ENCODE assay signal across 8 cellular contexts in the genomic region with DNA sequence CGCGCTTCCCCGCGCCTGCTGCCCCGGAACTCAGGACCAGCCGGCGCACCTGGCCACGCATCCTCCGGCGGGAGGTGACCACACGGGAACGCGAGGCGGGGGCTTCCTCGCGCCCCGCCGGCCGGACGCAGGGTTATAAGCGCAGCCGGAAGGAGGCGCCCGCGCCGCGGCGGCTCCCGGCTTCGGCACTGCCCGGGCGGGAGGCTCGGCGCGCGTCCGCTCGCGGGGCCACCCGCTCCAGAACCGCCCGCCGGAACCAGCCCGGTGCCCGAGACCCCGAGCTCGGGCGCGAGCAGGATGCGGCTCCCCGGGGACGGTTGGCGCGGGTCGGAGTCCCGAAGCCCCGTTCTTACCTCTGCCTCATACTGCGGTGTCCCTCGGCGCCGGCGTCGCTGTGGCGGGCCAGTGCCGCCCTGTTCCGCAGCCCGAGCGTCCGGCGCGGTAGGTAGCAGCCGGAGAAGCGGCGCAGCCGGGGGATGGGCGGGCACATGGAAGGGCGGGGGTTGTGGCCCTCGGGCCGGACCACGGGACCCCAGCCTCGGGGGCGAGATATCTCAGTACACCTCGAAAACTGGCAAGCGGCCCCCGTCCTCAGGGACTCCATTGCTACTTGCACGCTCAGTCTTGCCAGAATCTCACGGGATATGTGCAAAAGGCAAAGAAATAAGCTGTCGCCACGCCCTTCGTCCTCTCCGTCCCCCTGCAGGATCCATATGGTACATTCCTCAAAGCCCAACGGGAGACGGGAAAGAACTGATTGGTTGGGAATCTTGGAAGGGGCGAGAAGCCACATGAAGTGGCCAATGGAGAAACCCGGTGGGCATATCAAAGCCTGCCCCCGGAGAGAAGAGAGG.
DNase-seq lines count a peak whose midpoint lies in the region; ATAC-seq lines count a peak whose summit lies in the region.

No MANE protein-coding gene starts in this region.

- ATAC-seq in HG03571 (IDR thresholded peaks at IDR 0.05; ENCODE audit: unreplicated experiment) (peak; percentile 47), HG03521 (IDR thresholded peaks at IDR 0.05; ENCODE audit: unreplicated experiment) (no peak)

- DNase-seq in DMS153 treated with DMSO at 0.1 percent for 48 hours (lab: John Stamatoyannopoulos, UW; ENCODE audit: unreplicated experiment) (peak; percentile 96), NCI-H69 (lab: John Stamatoyannopoulos, UW) (peak; percentile 99), dedifferentiated amniotic fluid mesenchymal stem cell (ENCODE audit: extremely low spot score) (peak; percentile 97), kidney tubule cell (ENCODE audit: low spot score) (peak; percentile 97)
- peak; percentile 43 for DNase-seq in activated CD4-positive, alpha-beta T cell treated with anti-CD3 and anti-CD28 coated beads, Interleukin-2, amount 50 U/mL, for 1 hour
- peak; percentile 26 to 62 for DNase-seq in stimulated activated CD4-positive, alpha-beta T cell treated with anti-CD3 and anti-CD28 coated beads, Interleukin-15, amount 100 ng/mL, for 1 hour (ENCODE audit: low read depth in 1 of 2, low spot score in 1 of 2)

Comparison
In these comparisons a context has a peak if more than half of its experiments do, and no peak if none do; other contexts are left out.
1. DNase-seq: peak in every context shown above with its lines; median percentile 99 in NCI-H69; 97 in dedifferentiated amniotic fluid mesenchymal stem cell; 97 in kidney tubule cell; 96 in DMS153 treated with DMSO at 0.1 percent for 48 hours; 44 in stimulated activated CD4-positive, alpha-beta T cell treated with anti-CD3 and anti-CD28 coated beads, Interleukin-15, amount 100 ng/mL, for 1 hour; 43 in activated CD4-positive, alpha-beta T cell treated with anti-CD3 and anti-CD28 coated beads, Interleukin-2, amount 50 U/mL, for 1 hour.